ENCODE assay signal across 1 cellular context in the genomic region with DNA sequence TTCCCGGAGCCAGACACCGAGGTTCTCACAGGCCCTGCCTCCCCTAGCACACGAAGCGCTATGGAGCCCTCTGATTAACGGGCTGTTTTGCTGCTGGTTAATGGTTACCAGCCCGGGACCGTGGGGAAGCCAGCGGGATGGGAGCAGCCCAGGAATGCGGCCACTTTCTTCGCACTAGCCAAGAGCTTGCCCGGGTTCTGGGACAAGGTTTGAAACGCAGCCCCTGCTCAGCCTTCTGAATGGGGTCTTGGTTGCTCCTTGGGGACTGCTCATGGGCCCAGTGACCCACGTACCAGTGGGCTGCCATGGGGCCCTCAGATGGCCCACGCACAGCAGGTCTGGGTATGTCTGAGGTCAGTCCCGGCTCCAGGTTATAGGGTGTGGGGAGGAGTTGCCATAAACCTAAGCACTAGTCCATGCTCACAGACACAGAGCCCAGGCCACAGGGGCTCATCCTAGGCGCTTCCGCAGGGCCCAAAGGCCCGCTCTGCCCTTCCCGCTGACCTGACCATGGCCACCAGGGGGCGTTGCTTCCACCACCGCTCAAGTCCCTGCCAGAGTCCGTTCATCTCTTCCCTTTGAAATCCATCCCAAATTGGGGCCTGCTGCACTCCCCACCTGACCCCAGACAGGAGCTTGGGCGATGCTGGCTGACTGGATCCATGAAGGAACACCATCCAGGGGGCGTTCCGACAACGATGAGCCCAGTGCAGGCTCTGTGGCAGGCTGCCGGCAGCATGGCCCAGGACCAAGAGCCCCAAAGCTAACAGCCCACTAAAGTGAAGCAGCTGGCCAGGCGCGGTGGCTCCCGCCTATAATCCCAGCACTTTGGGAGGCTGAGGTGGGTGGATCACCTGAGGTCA.
TF ChIP-seq lines count a peak whose summit lies in the region.

No MANE protein-coding gene starts in this region.

TF ChIP-seq in H1, 55 proteins besides CTCF, POLR2A, EP300 and RAD21:
- TF ChIP-seq GABPA (IDR thresholded peaks at IDR 0.05; ENCODE audit: borderline replicate concordance, insufficient read depth, low read length) (peak; percentile 82; the same call in 1 of the 2 replicates), EZH2 (IDR thresholded peaks at IDR 0.05; ENCODE audit: low read depth, low read length, severe bottlenecking) (no peak), SIX5 (IDR thresholded peaks at IDR 0.05; ENCODE audit: low read depth, low read length) (no peak), RFX5 (IDR thresholded peaks at IDR 0.05; ENCODE audit: borderline replicate concordance, low read depth, low read length) (no peak), BRCA1 (IDR thresholded peaks at IDR 0.05; ENCODE audit: low read depth, low read length) (no peak), SIN3A (conservative IDR thresholded peaks at IDR 0.05 in 1 of 2, IDR thresholded peaks at IDR 0.05 in 1 of 2; ENCODE audit: low read depth in 1 of 2, low read length in 2 of 2) (0 out of 4 replicates have a peak, but pooled peaks of 1 of the 2 experiments have one; percentile 40), CREB1 (IDR thresholded peaks at IDR 0.05) (0 out of 2 replicates have a peak, but pooled peaks have one; percentile 22), ASH2L (IDR thresholded peaks at IDR 0.05; ENCODE audit: low read length) (peak; percentile 38), PHF8 (conservative IDR thresholded peaks at IDR 0.05; ENCODE audit: low read depth, low read length) (no peak), SIRT6 (IDR thresholded peaks at IDR 0.05; ENCODE audit: low read length) (no peak)
